22 cellular contexts compared by ENCODE assay signal in the genomic region with DNA sequence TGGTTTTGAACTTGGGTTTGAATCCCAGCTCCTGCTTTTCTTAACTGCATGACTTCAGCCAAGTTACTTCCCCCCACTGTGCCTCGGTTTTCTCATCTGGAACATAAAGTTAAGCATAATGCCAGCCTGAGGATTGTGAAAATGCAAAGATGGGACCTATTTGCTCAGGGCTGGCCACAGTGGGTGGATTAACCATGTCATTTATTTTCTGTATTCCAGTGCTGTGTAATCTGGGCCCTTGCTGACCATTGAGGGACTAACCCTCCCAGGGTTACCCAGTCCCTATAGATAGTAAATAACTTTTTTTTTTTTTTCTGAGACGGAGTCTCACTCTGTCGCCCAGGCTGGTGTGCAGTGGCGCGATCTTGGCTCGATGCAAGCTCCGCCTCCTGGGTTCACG. TPM values are rescaled to one million over a fixed set of nuclear protein-coding genes. Genes with fewer than 3 reads are reported as not detected.
DNase-seq lines count a peak whose midpoint lies in the region; ATAC-seq and TF ChIP-seq lines count a peak whose summit lies in the region.
"Had no signal": no experiment of that assay in that cellular context is flagged by ENCODE, and none has a peak within 500 bp of the region (broad histone marks: within the 10 kb centered on the region; RNA-seq: fewer than 3 reads in every experiment).

No MANE protein-coding gene starts in this region.

- no peak overlapping the region for H3K4me3 Mint-ChIP-seq in memory B cell
- H3K4me3 Mint-ChIP-seq in type B pancreatic cell, result no peak overlapping the region
- H3K4me3 Mint-ChIP-seq in CD8-positive, alpha-beta T cell, result no peak overlapping the region
- no peak overlapping the region for H3K4me3 Mint-ChIP-seq in activated naive CD8-positive, alpha-beta T cell treated with anti-CD3 and anti-CD28 coated beads for 36 hours
- H3K4me3 Mint-ChIP-seq: CD14-positive monocyte; CD4-positive, alpha-beta memory T cell had no signal

- peak overlapping the region in 4 of 11 experiments; percentile 3 to 90 (median 35); a peak in 7 of 22 replicates for H3K9ac ChIP-seq in BLaER1 treated with 17β-estradiol and CSF1 and Interleukin-3, amounts not matched to agents 10 nM and 100 nM
- no peak overlapping the region; the same call in 1 of the 2 replicates for H3K9ac ChIP-seq in OCI-LY1 (ENCODE audit: low read length)
- H3K9ac ChIP-seq: GM23248 had no signal

- peak overlapping the region in 7 of 11 experiments; percentile 7 to 100 (median 98); a peak in 13 of 22 replicates for H3K27ac ChIP-seq in BLaER1 treated with 17β-estradiol and CSF1 and Interleukin-3, amounts not matched to agents 10 nM and 100 nM
- peak overlapping the region; percentile 94 for H3K27ac ChIP-seq in OCI-LY1 (ENCODE audit: low read depth, low read length, poor library complexity, severe bottlenecking)
- no peak overlapping the region for H3K27ac ChIP-seq in CD8-positive, alpha-beta T cell (ENCODE audit: low read depth, low read length)
- H3K27ac ChIP-seq: GM23248 had no signal

- ATAC-seq in memory B cell (ENCODE audit: low read depth), result no peak
- no peak for ATAC-seq in GM18868 (IDR thresholded peaks at IDR 0.05; ENCODE audit: unreplicated experiment)
- ATAC-seq in CD8-positive, alpha-beta T cell, result no peak
- ATAC-seq: GM12878 had no signal

- no peaks in the 10 kb centered on the region for H3K9me2 ChIP-seq in OCI-LY1 (ENCODE audit: low read depth, low read length)

- no peak overlapping the region for H3K4me3 ChIP-seq in BLaER1 treated with 17β-estradiol and CSF1 and Interleukin-3, amounts not matched to agents 10 nM and 100 nM
- no peak overlapping the region for H3K4me3 ChIP-seq in OCI-LY1 (ENCODE audit: low read depth, low read length, poor library complexity, severe bottlenecking)
- H3K4me3 ChIP-seq in CD8-positive, alpha-beta T cell (ENCODE audit: low read depth, low read length), result no peak overlapping the region
- H3K4me3 ChIP-seq: GM12878, GM23248, HAP-1 had no signal

- H3K9me3 ChIP-seq in BLaER1 treated with 17β-estradiol and CSF1 and Interleukin-3, amounts not matched to agents 10 nM and 100 nM (replicated peaks in 1 of 11), result no peaks in the 10 kb centered on the region
- H3K9me3 ChIP-seq in OCI-LY1 (ENCODE audit: low read length), result no peaks in the 10 kb centered on the region
- no peaks in the 10 kb centered on the region for H3K9me3 ChIP-seq in CD8-positive, alpha-beta T cell (ENCODE audit: low read length)
- H3K9me3 ChIP-seq: BE2C, HAP-1 had no signal

- H3K4me2 ChIP-seq in BLaER1 treated with 17β-estradiol and CSF1 and Interleukin-3, amounts not matched to agents 10 nM and 100 nM, result peak overlapping the region in 8 of 11 experiments; percentile 92 to 99 (median 96); a peak in 16 of 22 replicates
- peak overlapping the region; percentile 0; the same call in 1 of the 2 replicates for H3K4me2 ChIP-seq in OCI-LY1 (ENCODE audit: low read length)

- H3K9me3 Mint-ChIP-seq in memory B cell (no peaks in the 10 kb centered on the region), type B pancreatic cell (no peaks in the 10 kb centered on the region)
- no peaks in the 10 kb centered on the region for H3K9me3 Mint-ChIP-seq in CD8-positive, alpha-beta T cell
- no peaks in the 10 kb centered on the region for H3K9me3 Mint-ChIP-seq in activated naive CD8-positive, alpha-beta T cell treated with anti-CD3 and anti-CD28 coated beads for 36 hours
- H3K9me3 Mint-ChIP-seq: CD4-positive, alpha-beta memory T cell had no signal

- intact Hi-C loops in CD8-positive, alpha-beta T cell (cut with DNase I, micrococcal nuclease), result no loop called here

- DNase-seq in memory B cell (ENCODE audit: low spot score in 2 of 2) (no peak), type B pancreatic cell (ENCODE audit: extremely low spot score, unreplicated experiment) (no peak)
- DNase-seq in CD8-positive, alpha-beta T cell, result no peak
- no peak for DNase-seq in activated naive CD8-positive, alpha-beta T cell treated with anti-CD3 and anti-CD28 coated beads for 36 hours
- DNase-seq: BE2C; Calu3; CD4-positive, alpha-beta memory T cell; DMS79 treated with DMSO at 0.1 percent for 48 hours; EL; IMR-90; KBM-7 had no signal

- H3K27ac Mint-ChIP-seq in memory B cell (peak overlapping the region; percentile 65), type B pancreatic cell (peak overlapping the region; percentile 42)
- no peak overlapping the region for H3K27ac Mint-ChIP-seq in CD8-positive, alpha-beta T cell
- H3K27ac Mint-ChIP-seq in activated naive CD8-positive, alpha-beta T cell treated with anti-CD3 and anti-CD28 coated beads for 36 hours, result no peak overlapping the region
- H3K27ac Mint-ChIP-seq: CD4-positive, alpha-beta memory T cell had no signal

- H3K79me2 ChIP-seq in OCI-LY1 (ENCODE audit: insufficient read depth, low read length), result no peaks in the 10 kb centered on the region

- no peak overlapping the region for H2AFZ ChIP-seq in OCI-LY1 (ENCODE audit: low read length)
- H2AFZ ChIP-seq: GM23248 had no signal

- H3F3A ChIP-seq in OCI-LY1 (ENCODE audit: insufficient read depth, low read length), result peaks cover 7% of the 10 kb centered on the region

- no peaks in the 10 kb centered on the region for H3K36me3 ChIP-seq in BLaER1 treated with 17β-estradiol and CSF1 and Interleukin-3, amounts not matched to agents 10 nM and 100 nM
- H3K36me3 ChIP-seq in OCI-LY1 (ENCODE audit: insufficient read depth, low read length), result no peaks in the 10 kb centered on the region
- no peaks in the 10 kb centered on the region for H3K36me3 ChIP-seq in CD8-positive, alpha-beta T cell (ENCODE audit: insufficient read depth, low read length)
- H3K36me3 ChIP-seq: BE2C, HAP-1 had no signal

- H3K36me3 Mint-ChIP-seq in memory B cell, result peaks cover 6% of the 10 kb centered on the region
- H3K36me3 Mint-ChIP-seq in type B pancreatic cell, result no peaks in the 10 kb centered on the region
- H3K36me3 Mint-ChIP-seq in CD8-positive, alpha-beta T cell, result no peaks in the 10 kb centered on the region
- H3K36me3 Mint-ChIP-seq in activated naive CD8-positive, alpha-beta T cell treated with anti-CD3 and anti-CD28 coated beads for 36 hours, result peaks cover 2% of the 10 kb centered on the region
- H3K36me3 Mint-ChIP-seq: CD14-positive monocyte; CD4-positive, alpha-beta memory T cell had no signal

- POLR2A ChIA-PET in CD8-positive, alpha-beta T cell (lab: Charles Lee), result interaction anchor here (1.5 kb wide), 1 partner anchor 11 kb away, joined by 5 read pairs; no protein-coding TSS in a partner anchor

- peaks cover 23 to 91% (median 76%) of the 10 kb centered on the region in 10 experiments for H3K4me1 ChIP-seq in BLaER1 treated with 17β-estradiol and CSF1 and Interleukin-3, amounts not matched to agents 10 nM and 100 nM
- H3K4me1 ChIP-seq in OCI-LY1 (ENCODE audit: insufficient read depth, low read length, severe bottlenecking), result peaks cover 55% of the 10 kb centered on the region
- H3K4me1 ChIP-seq in CD8-positive, alpha-beta T cell (ENCODE audit: insufficient read depth, low read length), result no peaks in the 10 kb centered on the region

- H3K27me3 Mint-ChIP-seq in memory B cell (no peaks in the 10 kb centered on the region), type B pancreatic cell (no peaks in the 10 kb centered on the region)
- no peaks in the 10 kb centered on the region for H3K27me3 Mint-ChIP-seq in CD8-positive, alpha-beta T cell (ENCODE audit: low read depth)
- no peaks in the 10 kb centered on the region for H3K27me3 Mint-ChIP-seq in activated naive CD8-positive, alpha-beta T cell treated with anti-CD3 and anti-CD28 coated beads for 36 hours
- H3K27me3 Mint-ChIP-seq: CD4-positive, alpha-beta memory T cell had no signal

- no peaks in the 10 kb centered on the region for H4K20me1 ChIP-seq in BLaER1 treated with 17β-estradiol and CSF1 and Interleukin-3, amounts not matched to agents 10 nM and 100 nM
- H4K20me1 ChIP-seq in OCI-LY1 (ENCODE audit: insufficient read depth, low read length), result no peaks in the 10 kb centered on the region

- H3K4me1 Mint-ChIP-seq in memory B cell (peaks cover 36% of the 10 kb centered on the region), type B pancreatic cell (ENCODE audit: unreplicated experiment) (peaks cover 5% of the 10 kb centered on the region)
- peaks cover 9% of the 10 kb centered on the region for H3K4me1 Mint-ChIP-seq in CD8-positive, alpha-beta T cell (ENCODE audit: low read depth)
- peaks cover 3% of the 10 kb centered on the region for H3K4me1 Mint-ChIP-seq in activated naive CD8-positive, alpha-beta T cell treated with anti-CD3 and anti-CD28 coated beads for 36 hours

- CTCF ChIA-PET in CD8-positive, alpha-beta T cell (lab: Charles Lee), result interaction anchor here (1.0 to 1.9 kb wide), 2 partner anchors 16 to 94 kb away, joined by 3 to 6 read pairs; no protein-coding TSS in a partner anchor

- H3K27me3 ChIP-seq in BLaER1 treated with 17β-estradiol and CSF1 and Interleukin-3, amounts not matched to agents 10 nM and 100 nM, result no peaks in the 10 kb centered on the region
- H3K27me3 ChIP-seq in OCI-LY1 (ENCODE audit: insufficient read depth, low read length), result no peaks in the 10 kb centered on the region
- no peaks in the 10 kb centered on the region for H3K27me3 ChIP-seq in CD8-positive, alpha-beta T cell (ENCODE audit: insufficient read depth, low read length)
- H3K27me3 ChIP-seq: BE2C had no signal

- TF ChIP-seq CTCF in OCI-LY1 (IDR thresholded peaks at IDR 0.05; ENCODE audit: low read length), result no peak
- TF ChIP-seq CTCF in type B pancreatic cell (conservative IDR thresholded peaks at IDR 0.05), result no peak
- no peak for TF ChIP-seq CTCF in CD8-positive, alpha-beta T cell (IDR thresholded peaks at IDR 0.05)

RNA-seq across cellular contexts. Expression of gene VPREB3, which starts 1.5 kb away (rescaled TPM):
- 0.92 TPM in 1 of 2 replicates, not detected in the other for total RNA-seq in type B pancreatic cell (ENCODE audit: low replicate concordance)
- total RNA-seq in CD8-positive, alpha-beta T cell, result 1 to 10 TPM in 1 of 2 experiments, not detected in 1; 1.0 TPM
- under 1 TPM in 1 of 2 experiments, not detected in 1; 0.48 TPM for total RNA-seq in activated naive CD8-positive, alpha-beta T cell treated with anti-CD3 and anti-CD28 coated beads for 36 hours
- total RNA-seq: A172; Calu3; CD4-positive, alpha-beta memory T cell; G401; GM23248; H4; HT-29; IMR-90 had no signal

RNA-seq across cellular contexts. Expression of gene ZNF70, which starts 4.8 kb away (rescaled TPM):
- 10.7 and 12.3 TPM in 2 replicates for total RNA-seq in type B pancreatic cell (ENCODE audit: low replicate concordance)
- total RNA-seq in CD8-positive, alpha-beta T cell, result 1 to 10 TPM; 1.7 to 1.9 TPM
- total RNA-seq in activated naive CD8-positive, alpha-beta T cell treated with anti-CD3 and anti-CD28 coated beads for 36 hours, result 1 to 10 TPM; 1.9 to 2.4 TPM
- total RNA-seq: G401 had no signal

RNA-seq across cellular contexts. Expression of gene C22orf15, which starts 7.1 kb away (rescaled TPM):
- 1.7 TPM in 1 of 2 replicates, not detected in the other for total RNA-seq in type B pancreatic cell (ENCODE audit: low replicate concordance)
- under 1 TPM; 0.50 to 0.62 TPM for total RNA-seq in CD8-positive, alpha-beta T cell
- total RNA-seq in activated naive CD8-positive, alpha-beta T cell treated with anti-CD3 and anti-CD28 coated beads for 36 hours, result under 1 TPM; 0.33 to 0.74 TPM
- total RNA-seq: Calu3, G401, GM23248, H4, HT-29 had no signal

RNA-seq across cellular contexts. Expression of gene CHCHD10, which starts 12.1 kb away (rescaled TPM):
- total RNA-seq in type B pancreatic cell (ENCODE audit: low replicate concordance), result 87.2 and 156 TPM in 2 replicates
- total RNA-seq in CD8-positive, alpha-beta T cell, result 10 to 100 TPM; 40.7 to 52.4 TPM
- total RNA-seq in activated naive CD8-positive, alpha-beta T cell treated with anti-CD3 and anti-CD28 coated beads for 36 hours, result 100 to 1,000 TPM; 224 to 241 TPM
- total RNA-seq: G401 had no signal

RNA-seq across cellular contexts. Expression of gene MMP11, which starts 16.9 kb away (rescaled TPM):
- total RNA-seq in type B pancreatic cell (ENCODE audit: low replicate concordance), result 17.8 and 31.6 TPM in 2 replicates
- total RNA-seq in CD8-positive, alpha-beta T cell, result 1 to 10 TPM; 1.3 to 1.9 TPM
- total RNA-seq in activated naive CD8-positive, alpha-beta T cell treated with anti-CD3 and anti-CD28 coated beads for 36 hours, result under 1 TPM; 0.44 to 0.64 TPM
- total RNA-seq: G401 had no signal

Comparison
In these comparisons a context has a peak if more than half of its experiments do, and no peak if none do; other contexts are left out.
1. H3K27ac Mint-ChIP-seq: peak in memory B cell (single experiment) and type B pancreatic cell (single experiment); none in CD8-positive, alpha-beta T cell (single experiment) and activated naive CD8-positive, alpha-beta T cell treated with anti-CD3 and anti-CD28 coated beads for 36 hours (single experiment).